1 cellular context compared by ENCODE assay signal in genomic region chr2:24887325-24887874, GRCh38.
TF ChIP-seq lines count a peak whose summit lies in the region.

No MANE protein-coding gene starts in this region.

TF ChIP-seq in SK-N-SH treated with all-trans-retinoic acid at 6 μM for 48 hours, 23 proteins besides CTCF, POLR2A, EP300 and RAD21 (continued from another document):
- TF ChIP-seq PATZ1 (CRISPR knock-in tag; IDR thresholded peaks at IDR 0.05; ENCODE audit: borderline replicate concordance) (no peak), ZNF565 (CRISPR knock-in tag; conservative IDR thresholded peaks at IDR 0.05; ENCODE audit: low read depth) (no peak)
